15 cellular contexts compared by ENCODE assay signal in the genomic region with DNA sequence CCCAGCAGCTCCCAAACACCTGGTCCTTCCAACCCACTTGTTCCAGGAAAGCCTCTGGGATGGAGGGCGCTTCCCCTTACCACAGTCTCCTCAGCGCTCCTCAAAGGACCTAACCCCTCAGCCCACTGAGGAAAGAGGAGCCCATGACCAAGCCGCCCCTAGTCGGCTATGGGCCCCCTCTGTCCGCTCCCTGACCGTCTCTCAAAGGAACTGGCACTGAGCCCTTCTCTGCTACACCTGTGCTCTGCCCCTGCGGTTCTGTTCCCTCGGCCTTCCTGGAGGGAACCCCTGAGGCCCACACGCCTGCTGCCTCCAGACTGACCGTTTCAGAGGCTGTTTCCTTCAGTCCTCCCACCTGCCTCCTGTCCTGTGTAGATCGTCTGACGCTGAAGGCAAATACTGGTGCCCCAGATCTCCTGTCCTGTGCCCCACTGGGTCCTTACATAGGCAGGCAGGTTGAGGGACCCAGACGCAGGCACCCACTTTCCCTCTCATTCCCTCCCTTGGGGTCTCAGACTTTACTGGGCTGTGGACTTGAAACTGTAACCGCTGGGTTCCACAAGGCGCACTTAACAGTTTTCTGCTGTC. TPM values are rescaled to one million over a fixed set of nuclear protein-coding genes. Genes with fewer than 3 reads are reported as not detected.
A peak's percentile ranks its signal among the peaks of the same experiment; 100 is the strongest.
DNase-seq lines count a peak whose midpoint lies in the region; ATAC-seq, FAIRE-seq and TF ChIP-seq lines count a peak whose summit lies in the region.
"Had no signal": no experiment of that assay in that cellular context is flagged by ENCODE, and none has a peak within 500 bp of the region (broad histone marks: within the 10 kb centered on the region; RNA-seq: fewer than 3 reads in every experiment).

No MANE protein-coding gene starts in this region.

- H3K4me1 ChIP-seq in left ventricle myocardium inferior (peaks cover 27% of the 10 kb centered on the region), astrocyte (ENCODE audit: insufficient read depth, low read length) (peaks cover 8% of the 10 kb centered on the region), iPS-15b (ENCODE audit: control insufficient read depth, insufficient read depth, low read length) (peaks cover 2% of the 10 kb centered on the region), suprapubic skin (peaks cover 31% of the 10 kb centered on the region)

- intact Hi-C loops in left ventricle myocardium inferior (cut with micrococcal nuclease): no loop called here
- intact Hi-C loops in cardiac septum (cut with DNase I): no loop called here

- FAIRE-seq in astrocyte (lab: Jason Lieb, UNC): no peak

- ATAC-seq in GM21515 (IDR thresholded peaks at IDR 0.05; ENCODE audit: unreplicated experiment): no peak
- ATAC-seq in HG02610 (IDR thresholded peaks at IDR 0.05; ENCODE audit: unreplicated experiment): no peak
- ATAC-seq: body of pancreas had no signal

- no peak overlapping the region for H2AFZ ChIP-seq in astrocyte (ENCODE audit: low read depth, low read length)

- H4K20me1 ChIP-seq in astrocyte (ENCODE audit: insufficient read depth, low read length): peaks cover 15% of the 10 kb centered on the region

- peaks cover 56% of the 10 kb centered on the region for H3K27me3 ChIP-seq in left ventricle myocardium inferior (ENCODE audit: low read depth)
- H3K27me3 ChIP-seq in astrocyte (ENCODE audit: insufficient read depth, low read length): peaks cover 37% of the 10 kb centered on the region
- H3K27me3 ChIP-seq in iPS-15b (ENCODE audit: control insufficient read depth, insufficient read depth, low read length): peaks cover 36% of the 10 kb centered on the region
- H3K27me3 ChIP-seq in suprapubic skin: peaks cover 43% of the 10 kb centered on the region

- TF ChIP-seq POLR2A in suprapubic skin (IDR thresholded peaks at IDR 0.05): no peak

- WGBS in suprapubic skin: 92% methylated on average over 15 of the region's 15 CpGs

- H3K36me3 ChIP-seq in left ventricle myocardium inferior (no peaks in the 10 kb centered on the region), astrocyte (ENCODE audit: insufficient read depth, low read length) (no peaks in the 10 kb centered on the region), iPS-15b (ENCODE audit: control insufficient read depth, insufficient read depth, low read length) (no peaks in the 10 kb centered on the region), suprapubic skin (no peaks in the 10 kb centered on the region)
- H3K36me3 ChIP-seq: BLaER1 had no signal

- H3K9ac ChIP-seq in astrocyte (ENCODE audit: low read length) (no peak overlapping the region), iPS-15b (ENCODE audit: low read depth, low read length) (no peak overlapping the region)
- H3K9ac ChIP-seq: BLaER1 had no signal

- no peaks in the 10 kb centered on the region for H3K79me2 ChIP-seq in astrocyte (ENCODE audit: insufficient read depth, low read length)

- peak overlapping the region; percentile 86 for H3K4me3 Mint-ChIP-seq in astrocyte (ENCODE audit: unreplicated experiment)

- no peak for TF ChIP-seq CTCF in left ventricle myocardium inferior (IDR thresholded peaks at IDR 0.05; ENCODE audit: borderline replicate concordance)
- no peak for TF ChIP-seq CTCF in astrocyte (IDR thresholded peaks at IDR 0.05; ENCODE audit: insufficient read depth, low read depth, low read length)
- no peak for TF ChIP-seq CTCF in suprapubic skin (IDR thresholded peaks at IDR 0.05)

- no peaks in the 10 kb centered on the region for H3K9me3 Mint-ChIP-seq in astrocyte (ENCODE audit: unreplicated experiment)

- peak overlapping the region; percentile 86 for H3K4me2 ChIP-seq in astrocyte (ENCODE audit: low read length)

- H3K9me3 ChIP-seq in left ventricle myocardium inferior (replicated peaks) (no peaks in the 10 kb centered on the region), astrocyte (ENCODE audit: insufficient read depth, low read depth, low read length) (no peaks in the 10 kb centered on the region), iPS-15b (ENCODE audit: control insufficient read depth, insufficient read depth, low read length) (no peaks in the 10 kb centered on the region), suprapubic skin (no peaks in the 10 kb centered on the region)
- H3K9me3 ChIP-seq: BLaER1, body of pancreas had no signal

- H3K27ac ChIP-seq in left ventricle myocardium inferior (replicated peaks): no peak overlapping the region
- no peak overlapping the region for H3K27ac ChIP-seq in astrocyte (ENCODE audit: low read depth, low read length)
- no peak overlapping the region for H3K27ac ChIP-seq in suprapubic skin
- H3K27ac ChIP-seq: BLaER1, body of pancreas had no signal

- DNase-seq in left ventricle myocardium inferior (no peak), cardiac septum (ENCODE audit: low spot score) (no peak), astrocyte (ENCODE audit: low read depth) (no peak), suprapubic skin (ENCODE audit: low spot score in 2 of 2) (no peak)
- DNase-seq in stimulated activated naive CD4-positive, alpha-beta T cell treated with Interleukin-2 at 50 U/mL for 16 hours (lab: John Stamatoyannopoulos, UW): no peak
- DNase-seq: body of pancreas, EL, NCI-H1417, NCI-H526 treated with DMSO at 0.1 percent for 48 hours, retina, SHP77 treated with DMSO at 0.1 percent for 48 hours had no signal

- no peaks in the 10 kb centered on the region for H3K4me1 Mint-ChIP-seq in astrocyte (ENCODE audit: low read depth, unreplicated experiment)

- TF ChIP-seq EP300 in suprapubic skin (IDR thresholded peaks at IDR 0.05): no peak

- H3K27me3 Mint-ChIP-seq in astrocyte (ENCODE audit: low read depth, unreplicated experiment): peaks cover 42% of the 10 kb centered on the region

- H3K27ac Mint-ChIP-seq in astrocyte (ENCODE audit: unreplicated experiment): peak overlapping the region; percentile 47

- peaks cover 2% of the 10 kb centered on the region for H3K36me3 Mint-ChIP-seq in astrocyte (ENCODE audit: low read depth, unreplicated experiment)

- H3K4me3 ChIP-seq in left ventricle myocardium inferior (peak overlapping the region; percentile 80), astrocyte (ENCODE audit: insufficient read depth, low read depth, low read length) (no peak overlapping the region), iPS-15b (ENCODE audit: low read depth, low read length) (peak overlapping the region; percentile 92), suprapubic skin (peak overlapping the region; percentile 75)
- H3K4me3 ChIP-seq: body of pancreas had no signal

RNA-seq across cellular contexts. Expression of a gene that starts 1.9 kb away (rescaled TPM):
- total RNA-seq in left ventricle myocardium inferior: 0.11 TPM
- total RNA-seq in cardiac septum: 0.35 TPM
- 3.9 and 6.6 TPM in 2 replicates for total RNA-seq in astrocyte
- total RNA-seq in suprapubic skin: 10 to 100 TPM in 2 of 4 donors, 1 to 10 TPM in 2; 9.9 to 26.2 (median 15.3) TPM

RNA-seq across cellular contexts. Expression of a gene that starts 31.6 kb away (rescaled TPM):
- total RNA-seq in left ventricle myocardium inferior (17.2 TPM), cardiac septum (24.1 TPM), astrocyte (55.5 and 55.6 TPM in 2 replicates), suprapubic skin (10 to 100 TPM; 40.5 to 72.4 (median 53.6) TPM)

RNA-seq across cellular contexts. Expression of a gene that starts 36.4 kb away (rescaled TPM):
- total RNA-seq in left ventricle myocardium inferior: 30.0 TPM
- total RNA-seq in cardiac septum: 29.1 TPM
- 36.7 and 42.8 TPM in 2 replicates for total RNA-seq in astrocyte
- 100 to 1,000 TPM in 1 of 4 donors, 10 to 100 TPM in 3; 50.0 to 169 (median 55.6) TPM for total RNA-seq in suprapubic skin
